Comparison of ENCODE assay signal across 8 cellular contexts in genomic region chr17:63699638-63700527, GRCh38. TPM values are rescaled to one million over a fixed set of nuclear protein-coding genes. Genes with fewer than 3 reads are reported as not detected.
A peak's percentile ranks its signal among the peaks of the same experiment; 100 is the strongest.
DNase-seq lines count a peak whose midpoint lies in the region; TF ChIP-seq lines count a peak whose summit lies in the region.

Gene LIMD2 (minus strand): TSS chr17:63700125. CDS start chr17:63699298, 827 bp downstream.

- H3K4me3 ChIP-seq in Jurkat, Clone E6-1 (ENCODE audit: low read length), result peak within 1 kb of the TSS; percentile 60
- peak within 1 kb of the TSS; percentile 64 for H3K4me3 ChIP-seq in adipocyte (ENCODE audit: low read length)
- H3K4me3 ChIP-seq in skeletal muscle satellite cell (ENCODE audit: low read length), result peak within 1 kb of the TSS; percentile 72

- H3K9me3 ChIP-seq in adipocyte (ENCODE audit: control insufficient read depth, low read length), result no peaks in the 10 kb centered on the region
- H3K9me3 ChIP-seq in skeletal muscle satellite cell (replicated peaks; ENCODE audit: low read length), result no peaks in the 10 kb centered on the region

- H3K4me1 ChIP-seq in adipocyte (ENCODE audit: control insufficient read depth, insufficient read depth, low read length), result peaks cover 21% of the 10 kb centered on the region
- peaks cover 14% of the 10 kb centered on the region for H3K4me1 ChIP-seq in skeletal muscle satellite cell (ENCODE audit: control insufficient read depth, insufficient read depth, low read length)

- H3K27me3 ChIP-seq in adipocyte (replicated peaks; ENCODE audit: control insufficient read depth, insufficient read depth, low read length), result no peaks in the 10 kb centered on the region
- H3K27me3 ChIP-seq in skeletal muscle satellite cell (ENCODE audit: control insufficient read depth, insufficient read depth, low read length), result no peaks in the 10 kb centered on the region

- intact Hi-C loops in T-helper 1 cell treated with Interleukin-12 subunit alpha and Interleukin-12 subunit beta and Interleukin-4 antibody, amounts not matched to agents 30 ng/mL and 1 ng/mL, for 36 hours (cut with micrococcal nuclease), result loop anchor here (1.0 to 5.0 kb wide), 5 partner anchors 78 to 807 kb away; partner anchors contain the start of genes CEP95, CYB561, DDX5 and FTSJ3

- peak; percentile 50 for DNase-seq in AG08395 (ENCODE audit: low spot score)
- no peak for DNase-seq in Jurkat, Clone E6-1 (ENCODE audit: low read depth, low spot score)
- DNase-seq in adipocyte (ENCODE audit: low read depth), result peak; percentile 76
- DNase-seq in hippocampal formation (lab: John Stamatoyannopoulos, UW), result peak; percentile 27 to 29
- DNase-seq in NOMO-1 treated with dmso at 0.1 percent for 144 hours (lab: John Stamatoyannopoulos, UW; ENCODE audit: unreplicated experiment), result no peak

- TF ChIP-seq POLR2A in GM19193 (IDR thresholded peaks at IDR 0.05; ENCODE audit: extremely low read depth, insufficient read depth, insufficient read length), result peak; percentile 72

- peak within 1 kb of the TSS; percentile 73 for H3K9ac ChIP-seq in adipocyte (ENCODE audit: low read length)
- peak within 1 kb of the TSS; percentile 79 for H3K9ac ChIP-seq in skeletal muscle satellite cell (ENCODE audit: low read depth, low read length)

- peak within 1 kb of the TSS; percentile 88 for H3K4me2 ChIP-seq in skeletal muscle satellite cell (ENCODE audit: low read length)

- H3K36me3 ChIP-seq in adipocyte (ENCODE audit: control insufficient read depth, insufficient read depth, low read length, severe bottlenecking) (peaks cover 17% of the 10 kb centered on the region), skeletal muscle satellite cell (ENCODE audit: insufficient read depth, low read length) (peaks cover 19% of the 10 kb centered on the region)

RNA-seq across cellular contexts. Expression of gene LIMD2, which starts in this region (rescaled TPM):
- 64.9 TPM for polyA plus RNA-seq in Jurkat, Clone E6-1 (2012; ENCODE audit: insufficient read depth, insufficient read length)
- 637 and 645 TPM in 2 replicates for total RNA-seq in T-helper 1 cell treated with Interleukin-12 subunit alpha and Interleukin-12 subunit beta and Interleukin-4 antibody, amounts not matched to agents 30 ng/mL and 1 ng/mL, for 36 hours
- 2.8 and 4.8 TPM in 2 replicates for total RNA-seq in skeletal muscle satellite cell (2012; rRNA removed)

Comparison
In these comparisons a context has a peak if more than half of its experiments do, and no peak if none do; other contexts are left out.
1. DNase-seq: peak in AG08395 (single experiment), adipocyte (single experiment) and hippocampal formation (2 of 2); none in Jurkat, Clone E6-1 (single experiment) and NOMO-1 treated with dmso at 0.1 percent for 144 hours (single experiment).
2. Peak in every context shown above with its lines, with median percentiles within 50 percentile points of each other: H3K4me3 ChIP-seq.